8 cellular contexts compared by ENCODE assay signal in the genomic region with DNA sequence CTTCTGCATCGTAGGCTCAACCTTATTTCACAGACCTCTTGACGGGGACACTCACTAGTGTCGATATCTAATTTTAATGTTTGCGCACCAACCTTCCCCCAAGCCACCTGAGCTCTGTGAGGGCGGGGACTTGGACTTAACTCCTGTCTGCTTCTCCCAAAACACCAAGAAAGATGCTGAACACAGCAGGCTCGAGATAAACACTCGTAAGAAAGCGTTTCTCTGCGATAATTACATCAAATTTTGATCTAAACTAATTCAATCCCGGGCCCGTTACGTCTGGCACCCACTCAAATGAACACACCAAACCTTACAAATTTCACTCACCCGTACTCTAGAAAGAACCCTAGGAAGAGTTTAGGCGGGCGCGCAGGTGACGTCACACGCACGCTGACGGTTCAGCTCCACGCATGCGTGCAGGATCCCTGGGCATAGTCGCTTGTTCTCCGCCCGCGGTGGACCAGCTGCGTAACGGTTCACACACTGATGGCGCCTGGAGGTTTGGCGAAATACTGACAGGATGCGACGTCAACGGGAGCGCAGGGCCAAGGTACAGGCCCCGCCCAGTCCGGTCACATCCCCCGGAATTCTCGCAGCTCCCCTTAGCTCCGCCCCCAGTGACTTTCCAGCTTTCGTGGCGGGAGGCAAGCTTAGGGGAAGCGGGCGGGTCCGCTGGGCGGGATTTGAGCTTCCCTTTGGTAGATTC. TPM values are rescaled to one million over a fixed set of nuclear protein-coding genes. Genes with fewer than 3 reads are reported as not detected.
A peak's percentile ranks its signal among the peaks of the same experiment; 100 is the strongest.
DNase-seq lines count a peak whose midpoint lies in the region; TF ChIP-seq lines count a peak whose summit lies in the region.

POT1 (minus strand) TSS at position 359 of the 706 bp plus-strand sequence. CDS start 32,652 bp downstream, outside the sequence.

- no peaks in the 10 kb centered on the region for H3K23me2 ChIP-seq in H9 (ENCODE audit: insufficient read length, low read depth, low read length, poor library complexity, severe bottlenecking)

- WGBS in H9 (ENCODE audit: extremely low coverage, insufficient read length, low lambda C conversion rate): no CpG with 5 or more reads among the region's 45 CpGs

- H3K56ac ChIP-seq in H9 (ENCODE audit: insufficient read length, low read depth, low read length): no peak within 1 kb of the TSS

- peaks cover 6 to 11% of the 10 kb centered on the region in 2 experiments for H3K4me1 Mint-ChIP-seq in H9
- peaks cover 21% of the 10 kb centered on the region for H3K4me1 Mint-ChIP-seq in nephron
- peaks cover 47% of the 10 kb centered on the region for H3K4me1 Mint-ChIP-seq in stimulated activated naive CD8-positive, alpha-beta T cell treated with anti-CD3 and anti-CD28 coated beads, Interleukin-15, Interleukin-2, amounts not matched to agents 100 ng/mL and 50 ng/mL, for 24 hours (ENCODE audit: low read depth)

- no peak within 1 kb of the TSS for H3T11ph ChIP-seq in H9 (ENCODE audit: low read length)

- no peak within 1 kb of the TSS for H4K8ac ChIP-seq in H9 (replicated peaks; ENCODE audit: insufficient read length, low read depth, low read length)

- H3K27ac ChIP-seq in H9 (ENCODE audit: insufficient read length, low read depth, low read length): no peak within 1 kb of the TSS

- H3K27ac Mint-ChIP-seq in H9 (peak within 1 kb of the TSS; percentile 96 to 100 (median 99)), nephron (peak within 1 kb of the TSS; percentile 84 to 95 (median 93))
- peak within 1 kb of the TSS; percentile 90 for H3K27ac Mint-ChIP-seq in stimulated activated naive CD8-positive, alpha-beta T cell treated with anti-CD3 and anti-CD28 coated beads, Interleukin-15, Interleukin-2, amounts not matched to agents 100 ng/mL and 50 ng/mL, for 24 hours

- peak within 1 kb of the TSS; percentile 75 for H3K9ac ChIP-seq in H9 (ENCODE audit: extremely low read depth, insufficient read length, low read length)

- H3K79me1 ChIP-seq in H9 (ENCODE audit: insufficient read depth, low read depth, low read length, poor library complexity, severe bottlenecking): no peaks in the 10 kb centered on the region

- H4K5ac ChIP-seq in H9 (ENCODE audit: insufficient read length, low read depth, low read length): no peak within 1 kb of the TSS

- TF ChIP-seq CTCF in H9 (conservative IDR thresholded peaks at IDR 0.05) (no peak), fibroblast of the aortic adventitia (IDR thresholded peaks at IDR 0.05; ENCODE audit: insufficient read depth, low read length) (no peak), nephron (IDR thresholded peaks at IDR 0.05; ENCODE audit: unreplicated experiment in 3 of 3) (no peak)

- H3K4me3 Mint-ChIP-seq in H9 (peak within 1 kb of the TSS; percentile 95 to 97), nephron (peak within 1 kb of the TSS; percentile 88 to 93 (median 91))
- peak within 1 kb of the TSS; percentile 95 for H3K4me3 Mint-ChIP-seq in stimulated activated naive CD8-positive, alpha-beta T cell treated with anti-CD3 and anti-CD28 coated beads, Interleukin-15, Interleukin-2, amounts not matched to agents 100 ng/mL and 50 ng/mL, for 24 hours

- H2BK12ac ChIP-seq in H9 (ENCODE audit: insufficient read length, low read depth, low read length): no peak within 1 kb of the TSS

- no peak within 1 kb of the TSS for H2BK5ac ChIP-seq in H9 (ENCODE audit: insufficient read length, low read length)

- peak within 1 kb of the TSS; percentile 66 for H3K4me2 ChIP-seq in H9 (ENCODE audit: insufficient read depth, insufficient read length, low read length)

- H4K20me1 ChIP-seq in H9 (ENCODE audit: control insufficient read depth, insufficient read depth, insufficient read length): no peaks in the 10 kb centered on the region

- no peak within 1 kb of the TSS for H2BK15ac ChIP-seq in H9 (ENCODE audit: low read depth, low read length)

- H3K14ac ChIP-seq in H9 (ENCODE audit: insufficient read depth, low read length): no peak within 1 kb of the TSS

- H3K9me3 Mint-ChIP-seq in H9 (no peaks in the 10 kb centered on the region), nephron (no peaks in the 10 kb centered on the region)
- no peaks in the 10 kb centered on the region for H3K9me3 Mint-ChIP-seq in stimulated activated naive CD8-positive, alpha-beta T cell treated with anti-CD3 and anti-CD28 coated beads, Interleukin-15, Interleukin-2, amounts not matched to agents 100 ng/mL and 50 ng/mL, for 24 hours

- peaks cover 3% of the 10 kb centered on the region; the same call in 1 of the 2 replicates for H3K27me3 Mint-ChIP-seq in H9 (ENCODE audit: low read depth)
- H3K27me3 Mint-ChIP-seq in nephron (ENCODE audit: low read depth): no peaks in the 10 kb centered on the region
- no peaks in the 10 kb centered on the region for H3K27me3 Mint-ChIP-seq in stimulated activated naive CD8-positive, alpha-beta T cell treated with anti-CD3 and anti-CD28 coated beads, Interleukin-15, Interleukin-2, amounts not matched to agents 100 ng/mL and 50 ng/mL, for 24 hours

- no peak within 1 kb of the TSS for H4K91ac ChIP-seq in H9 (ENCODE audit: insufficient read length, low read depth, low read length)

- H3K4me3 ChIP-seq in MG63: peak within 1 kb of the TSS; percentile 87
- peak within 1 kb of the TSS; percentile 81 for H3K4me3 ChIP-seq in fibroblast of the aortic adventitia (ENCODE audit: low read depth, low read length)

- no peak within 1 kb of the TSS for H2BK20ac ChIP-seq in H9 (ENCODE audit: low read depth, low read length, poor library complexity, severe bottlenecking)

- H2BK120ac ChIP-seq in H9 (ENCODE audit: low read depth, low read length, poor library complexity, severe bottlenecking): no peak within 1 kb of the TSS

- H3K23ac ChIP-seq in H9 (ENCODE audit: insufficient read length, low read depth, low read length): no peak within 1 kb of the TSS

- no peak within 1 kb of the TSS for H3K4ac ChIP-seq in H9 (ENCODE audit: low read depth, low read length)

- H3K4me1 ChIP-seq in H9 (ENCODE audit: insufficient read depth, low read length): no peaks in the 10 kb centered on the region

- DNase-seq in ELR (ENCODE audit: low read depth) (peak; percentile 99), H9 (peak; percentile 99), MG63 (peak; percentile 96), SHP77 treated with DMSO at 0.1 percent for 48 hours (lab: John Stamatoyannopoulos, UW) (peak; percentile 98), fibroblast of the aortic adventitia (ENCODE audit: low read depth) (peak; percentile 100)
- DNase-seq in activated effector memory CD4-positive, alpha-beta T cell treated with anti-CD3 and anti-CD28 coated beads, Interleukin-2, amount 50 U/mL, for 16 hours: peak; percentile 99

- H2AFZ ChIP-seq in H9 (ENCODE audit: low read length): no peak within 1 kb of the TSS

- 0 out of 2 replicates have a peak, but pooled peaks cover 3% of the 10 kb centered on the region for H3K79me2 ChIP-seq in H9 (ENCODE audit: insufficient read depth, low read length)

- no peaks in the 10 kb centered on the region for H3K9me3 ChIP-seq in H9 (ENCODE audit: control insufficient read depth, low read depth, low read length)
- H3K9me3 ChIP-seq in MG63: no peaks in the 10 kb centered on the region

- H3K36me3 ChIP-seq in MG63: no peaks in the 10 kb centered on the region; the same call in none of the 2 replicates

- no peaks in the 10 kb centered on the region for H3K27me3 ChIP-seq in H9 (ENCODE audit: insufficient read depth, low read length)
- no peaks in the 10 kb centered on the region for H3K27me3 ChIP-seq in MG63

- H3K18ac ChIP-seq in H9 (ENCODE audit: insufficient read length, low read depth, low read length): peak within 1 kb of the TSS; percentile 40

- no peak within 1 kb of the TSS for H2AK5ac ChIP-seq in H9 (ENCODE audit: insufficient read length, low read length)

- H3K36me3 Mint-ChIP-seq in H9 (ENCODE audit: insufficient read depth in 1 of 3, low read depth in 3 of 3) (peaks cover 0 to 6% (median 2%) of the 10 kb centered on the region in 3 experiments; a peak in 3 of 7 replicates), nephron (ENCODE audit: low read depth) (peaks cover 3% of the 10 kb centered on the region)
- peaks cover 32% of the 10 kb centered on the region for H3K36me3 Mint-ChIP-seq in stimulated activated naive CD8-positive, alpha-beta T cell treated with anti-CD3 and anti-CD28 coated beads, Interleukin-15, Interleukin-2, amounts not matched to agents 100 ng/mL and 50 ng/mL, for 24 hours (ENCODE audit: low read depth)

RNA-seq across cellular contexts. Expression of gene POT1, which starts in this region (rescaled TPM):
- 22.0 and 23.4 TPM in 2 replicates for total RNA-seq in H9 (2021)
- 10.5 and 47.3 TPM in 2 replicates for total RNA-seq in MG63 (2014; rRNA removed; shearing (Covaris generic); ENCODE audit: low replicate concordance)
- total RNA-seq in fibroblast of the aortic adventitia (ENCODE audit: low replicate concordance): 19.5 and 45.8 TPM in 2 replicates
